Comparison of ENCODE assay signal across 10 cellular contexts in the genomic region with DNA sequence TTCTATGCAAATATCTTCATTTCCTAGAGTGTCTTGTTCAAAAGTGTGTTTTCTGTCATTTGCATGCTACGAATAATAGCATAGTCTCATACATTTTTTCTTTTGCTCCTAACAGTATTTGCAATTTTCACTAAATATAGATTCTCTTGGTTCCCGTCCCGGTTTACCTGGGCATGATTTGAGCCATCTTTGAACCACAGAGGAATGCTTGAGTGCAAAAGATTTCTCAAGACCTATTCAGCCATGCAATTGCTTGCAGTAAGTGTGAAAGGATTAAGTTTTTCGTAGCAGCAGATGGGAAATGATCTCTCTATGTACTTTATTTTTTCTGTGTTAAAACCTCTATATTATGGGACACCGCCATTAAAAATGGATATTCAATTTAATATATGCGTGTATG.
"Had no signal": no experiment of that assay in that cellular context is flagged by ENCODE, and none has a peak within 500 bp of the region (broad histone marks: within the 10 kb centered on the region; RNA-seq: fewer than 3 reads in every experiment).

No MANE protein-coding gene starts in this region.

- DNase-seq: activated naive CD4-positive, alpha-beta T cell; activated naive CD8-positive, alpha-beta T cell treated with anti-CD3 and anti-CD28 coated beads, Interleukin-2, amount 50 U/mL, for 24 hours; aorta; cerebellar nuclear complex; effector CD8-positive, alpha-beta T cell; foreskin keratinocyte; mesenchymal stem cell; naive thymus-derived CD8-positive, alpha-beta T cell; stimulated activated CD4-positive, alpha-beta T cell treated with anti-CD3 and anti-CD28 coated beads, Interleukin-1b, Interleukin-23, amount 100 ng/mL, for 48 hours had no signal

- ATAC-seq: activated CD4-positive, CD25-positive, alpha-beta regulatory T cell treated with anti-CD3 and anti-CD28 coated beads, Interleukin-2, amount 50 U/mL, for 24 hours; activated naive CD8-positive, alpha-beta T cell treated with anti-CD3 and anti-CD28 coated beads, Interleukin-2, amount 50 U/mL, for 24 hours; foreskin keratinocyte; naive thymus-derived CD8-positive, alpha-beta T cell had no signal
